ENCODE assay signal across 28 cellular contexts in genomic region chr7:30046127-30046774, GRCh38.
"Had no signal": no experiment of that assay in that cellular context is flagged by ENCODE, and none has a peak within 500 bp of the region (broad histone marks: within the 10 kb centered on the region; RNA-seq: fewer than 3 reads in every experiment).

No MANE protein-coding gene starts in this region.

- H3K4me2 ChIP-seq: smooth muscle cell had no signal

- H3K4me1 ChIP-seq: esophagus squamous epithelium, parathyroid adenoma, suprapubic skin had no signal

- H3K9me3 Mint-ChIP-seq: effector memory CD8-positive, alpha-beta T cell; immature natural killer cell; memory B cell; natural killer cell; stimulated activated naive CD8-positive, alpha-beta T cell treated with anti-CD3 and anti-CD28 coated beads, Interleukin-15, amount 100 ng/mL, for 72 hours had no signal

- H3K27ac ChIP-seq: esophagus squamous epithelium, parathyroid adenoma, suprapubic skin, transverse colon had no signal

- H3K4me1 Mint-ChIP-seq: memory B cell; stimulated activated naive CD8-positive, alpha-beta T cell treated with anti-CD3 and anti-CD28 coated beads, Interleukin-15, amount 100 ng/mL, for 72 hours had no signal

- H3K9ac ChIP-seq: parathyroid adenoma had no signal

- H3K27ac Mint-ChIP-seq: effector memory CD8-positive, alpha-beta T cell; memory B cell; natural killer cell; stimulated activated naive CD8-positive, alpha-beta T cell treated with anti-CD3 and anti-CD28 coated beads, Interleukin-15, amount 100 ng/mL, for 72 hours had no signal

- H3K9me3 ChIP-seq: esophagus squamous epithelium, suprapubic skin, transverse colon had no signal

- FAIRE-seq: endometrium had no signal

- H2AFZ ChIP-seq: parathyroid adenoma had no signal

- ATAC-seq: effector memory CD8-positive, alpha-beta T cell; left colon; natural killer cell; sciatic nerve; stimulated activated naive CD8-positive, alpha-beta T cell treated with anti-CD3 and anti-CD28 coated beads, Interleukin-15, amount 100 ng/mL, for 72 hours had no signal

- H3K27me3 Mint-ChIP-seq: effector memory CD8-positive, alpha-beta T cell; memory B cell; progenitor cell of endocrine pancreas; stimulated activated naive CD8-positive, alpha-beta T cell treated with anti-CD3 and anti-CD28 coated beads, Interleukin-15, amount 100 ng/mL, for 72 hours had no signal

- H3K4me3 Mint-ChIP-seq: effector memory CD8-positive, alpha-beta T cell; immature natural killer cell; memory B cell; natural killer cell; stimulated activated naive CD8-positive, alpha-beta T cell treated with anti-CD3 and anti-CD28 coated beads, Interleukin-15, amount 100 ng/mL, for 72 hours had no signal

- DNase-seq: cortex of kidney; effector memory CD8-positive, alpha-beta T cell; erythroblast; esophagus squamous epithelium; foreskin melanocyte; glutamatergic neuron; hypothalamus; immature natural killer cell; islet precursor cell; kidney glomerular epithelial cell; left colon; natural killer cell; occipital lobe; stimulated activated CD4-positive, alpha-beta T cell treated with anti-CD3 and anti-CD28 coated beads, Interleukin-12 subunit alpha, Interleukin-12 subunit beta, amount 100 ng/mL, for 4 hours; stimulated activated CD4-positive, alpha-beta T cell treated with anti-CD3 and anti-CD28 coated beads, Interleukin-1b, Interleukin-23, amount 100 ng/mL, for 48 hours; stimulated activated CD4-positive, alpha-beta T cell treated with anti-CD3 and anti-CD28 coated beads, Interleukin-4, amount 100 ng/mL, for 1 hour; stimulated activated CD8-positive, alpha-beta memory T cell treated with anti-CD3 and anti-CD28 coated beads, Interleukin-4, amount 100 ng/mL, for 48 hours; stimulated activated naive CD4-positive, alpha-beta T cell; stimulated activated naive CD8-positive, alpha-beta T cell treated with anti-CD3 and anti-CD28 coated beads, Interleukin-15, amount 100 ng/mL, for 72 hours; transverse colon had no signal

- H3K79me2 ChIP-seq: parathyroid adenoma had no signal

- H3K27me3 ChIP-seq: esophagus squamous epithelium, suprapubic skin, transverse colon had no signal

- H3K4me3 ChIP-seq: esophagus squamous epithelium, lung, smooth muscle cell, suprapubic skin, transverse colon had no signal
